8 cellular contexts compared by ENCODE assay signal in genomic region chr15:48644827-48645557, GRCh38. TPM values are rescaled to one million over a fixed set of nuclear protein-coding genes. Genes with fewer than 3 reads are reported as not detected.
DNase-seq lines count a peak whose midpoint lies in the region; ATAC-seq lines count a peak whose summit lies in the region.

No MANE protein-coding gene starts in this region.

- no CpG with 5 or more reads among the region's 79 CpGs for WGBS in iPS DF 6.9 (ENCODE audit: insufficient coverage, insufficient read length)

- no peak overlapping the region for H3K27ac ChIP-seq in iPS DF 6.9 (ENCODE audit: low read length)
- H3K27ac ChIP-seq in rectal smooth muscle tissue (ENCODE audit: low read depth, low read length): peak overlapping the region; percentile 57

- peak overlapping the region; percentile 58 for H3K4me3 ChIP-seq in Jurkat, Clone E6-1 (ENCODE audit: low read length)
- H3K4me3 ChIP-seq in iPS DF 6.9 (ENCODE audit: low read length) (peak overlapping the region; percentile 77), rectal smooth muscle tissue (ENCODE audit: low read length) (peak overlapping the region; percentile 78)

- peak in 2 of 3 experiments; percentile 46 to 66 for DNase-seq in NCI-H1417 (lab: John Stamatoyannopoulos, UW)
- DNase-seq in NCI-H1417 treated with DMSO at 0.1 percent for 48 hours (lab: John Stamatoyannopoulos, UW): no peak
- DNase-seq in Jurkat, Clone E6-1 (ENCODE audit: low read depth, low spot score): no peak
- DNase-seq in astrocyte of the hippocampus (ENCODE audit: low read depth, low spot score): peak; percentile 85
- DNase-seq in iPS DF 6.9 (ENCODE audit: low read depth, low spot score): no peak
- no peak for DNase-seq in HPDE6-E6E7 (ENCODE audit: extremely low spot score)

- peaks cover 1% of the 10 kb centered on the region; the same call in 1 of the 2 replicates for H3K4me1 ChIP-seq in iPS DF 6.9 (ENCODE audit: control insufficient read depth, insufficient read depth, low read length)
- no peaks in the 10 kb centered on the region for H3K4me1 ChIP-seq in rectal smooth muscle tissue (ENCODE audit: control insufficient read depth, insufficient read depth, low read length)

- H3K27me3 ChIP-seq in iPS DF 6.9 (ENCODE audit: control insufficient read depth, insufficient read depth, low read length): peaks cover 21% of the 10 kb centered on the region
- no peaks in the 10 kb centered on the region for H3K27me3 ChIP-seq in rectal smooth muscle tissue (ENCODE audit: control insufficient read depth, insufficient read depth, low read length)

- H3K9ac ChIP-seq in rectal smooth muscle tissue (ENCODE audit: low read length): no peak overlapping the region

- H3K36me3 ChIP-seq in iPS DF 6.9 (ENCODE audit: control insufficient read depth, insufficient read depth, low read length): peaks cover 2% of the 10 kb centered on the region; the same call in 1 of the 2 replicates
- H3K36me3 ChIP-seq in rectal smooth muscle tissue (ENCODE audit: control insufficient read depth, insufficient read depth, low read length): no peaks in the 10 kb centered on the region

- no peaks in the 10 kb centered on the region for H3K9me3 ChIP-seq in iPS DF 6.9 (ENCODE audit: control insufficient read depth, insufficient read depth, low read length)

- ATAC-seq in GM21737 (IDR thresholded peaks at IDR 0.05; ENCODE audit: unreplicated experiment): peak; percentile 34

RNA-seq across cellular contexts. Expression of gene FBN1, which starts 0.5 kb away (rescaled TPM):
- polyA plus RNA-seq in Jurkat, Clone E6-1 (2012; ENCODE audit: insufficient read depth, insufficient read length): 2.3 TPM

Comparison
In these comparisons a context has a peak if more than half of its experiments do, and no peak if none do; other contexts are left out.
1. DNase-seq: peak in NCI-H1417 (2 of 3) and astrocyte of the hippocampus (single experiment); none in NCI-H1417 treated with DMSO at 0.1 percent for 48 hours (single experiment), Jurkat, Clone E6-1 (single experiment), iPS DF 6.9 (single experiment) and HPDE6-E6E7 (single experiment).
2. Peak in every context shown above with its lines, with median percentiles within 50 percentile points of each other: H3K4me3 ChIP-seq.